Comparison of ENCODE assay signal across 1 cellular context in genomic region chr12:131734336-131735152, GRCh38.
TF ChIP-seq lines count a peak whose summit lies in the region.

No MANE protein-coding gene starts in this region.

TF ChIP-seq in WTC11, 78 proteins besides CTCF, POLR2A, EP300 and RAD21 (continued from another document):
- no peak for TF ChIP-seq ATF2 (CRISPR knock-in tag; IDR thresholded peaks at IDR 0.05; ENCODE audit: borderline replicate concordance, low read depth)
- TF ChIP-seq USF2 (CRISPR knock-in tag; IDR thresholded peaks at IDR 0.05), result no peak
- TF ChIP-seq CREB1 (CRISPR knock-in tag; IDR thresholded peaks at IDR 0.05), result no peak
